ENCODE assay signal across 8 cellular contexts in genomic region chr7:98251844-98252639, GRCh38. TPM values are rescaled to one million over a fixed set of nuclear protein-coding genes. Genes with fewer than 3 reads are reported as not detected.
DNase-seq lines count a peak whose midpoint lies in the region; ATAC-seq and TF ChIP-seq lines count a peak whose summit lies in the region.

Gene TECPR1 (minus strand): TSS chr7:98252232. CDS start chr7:98246146, 6,086 bp downstream.

- TF ChIP-seq CTCF in GM13976 (IDR thresholded peaks at IDR 0.05; ENCODE audit: borderline replicate concordance, control extremely low read depth, extremely low read depth, insufficient read depth, missing control alignments) (no peak), progenitor cell of endocrine pancreas (IDR thresholded peaks at IDR 0.05; ENCODE audit: unreplicated experiment) (no peak), upper lobe of right lung (IDR thresholded peaks at IDR 0.05) (no peak)

- H3K4me1 ChIP-seq in upper lobe of right lung, result peaks cover 50% of the 10 kb centered on the region

- H3K27ac Mint-ChIP-seq in T-cell (peak within 1 kb of the TSS; percentile 94 to 98), progenitor cell of endocrine pancreas (peak within 1 kb of the TSS; percentile 96)

- POLR2A ChIA-PET in T-cell (lab: Charles Lee), result interaction anchor here (0.6 kb wide), 2 partner anchors 9 to 16 kb away, joined by 3 to 4 read pairs; no protein-coding TSS in a partner anchor

- DNase-seq in GM13976 (ENCODE audit: low spot score) (peak; percentile 100), NCI-H1436 treated with DMSO at 0.1 percent for 48 hours (lab: John Stamatoyannopoulos, UW) (peak; percentile 25), T-cell (peak; percentile 67 to 88 (median 78)), left cardiac atrium (peak; percentile 96), progenitor cell of endocrine pancreas (ENCODE audit: low spot score, unreplicated experiment) (peak; percentile 87), upper lobe of right lung (peak; percentile 98)

- WGBS in adipose tissue, 3 donors, result 0 to 1% (median 1%) methylated on average over 42 to 81 of the region's 81 CpGs

- CTCF ChIA-PET in T-cell (lab: Charles Lee), result interaction anchor here in 1 of 2 donors (0.7 kb wide), 1 partner anchor 28 kb away, joined by 3 read pairs; no protein-coding TSS in a partner anchor

- H3K36me3 Mint-ChIP-seq in T-cell (peaks cover 24% of the 10 kb centered on the region), progenitor cell of endocrine pancreas (ENCODE audit: insufficient read depth) (peaks cover 1% of the 10 kb centered on the region)

- H3K4me3 ChIP-seq in upper lobe of right lung, result peak within 1 kb of the TSS; percentile 94

- ATAC-seq in HG02852 (IDR thresholded peaks at IDR 0.05; ENCODE audit: unreplicated experiment) (peak; percentile 95), T-cell (replicated peaks in 1 of 4) (peak; percentile 81 to 84 (median 82)), left cardiac atrium (peak; percentile 99 to 100), upper lobe of right lung (peak; percentile 98)

- H3K27me3 Mint-ChIP-seq in T-cell (no peaks in the 10 kb centered on the region), progenitor cell of endocrine pancreas (no peaks in the 10 kb centered on the region)

- peaks cover 6% of the 10 kb centered on the region for H3K36me3 ChIP-seq in upper lobe of right lung

- no peaks in the 10 kb centered on the region for H3K27me3 ChIP-seq in upper lobe of right lung

- H3K4me3 Mint-ChIP-seq in T-cell (peak within 1 kb of the TSS; percentile 87 to 96 (median 94)), progenitor cell of endocrine pancreas (ENCODE audit: low read depth) (peak within 1 kb of the TSS; percentile 96)

- H3K4me1 Mint-ChIP-seq in T-cell, result peaks cover 65 to 73% (median 68%) of the 10 kb centered on the region in 3 donors
- H3K4me1 Mint-ChIP-seq in progenitor cell of endocrine pancreas (ENCODE audit: low read depth), result peaks cover 21% of the 10 kb centered on the region

- no peaks in the 10 kb centered on the region for H3K9me3 ChIP-seq in upper lobe of right lung

- H3K27ac ChIP-seq in adipose tissue (ENCODE audit: low read depth, low read length) (no peak within 1 kb of the TSS), upper lobe of right lung (peak within 1 kb of the TSS; percentile 88)

- no peaks in the 10 kb centered on the region for H3K9me3 Mint-ChIP-seq in T-cell
- H3K9me3 Mint-ChIP-seq in progenitor cell of endocrine pancreas (ENCODE audit: low read depth), result no peaks in the 10 kb centered on the region

- in situ Hi-C loops in GM13976 (cut with MboI; ENCODE audit: low sequenced_read_pairs, unreplicated experiment), result no loop called here

- intact Hi-C loops in left cardiac atrium (cut with DNase I) (loop anchor here in 1 of 2 donors (5.0 kb wide), 1 partner anchor 35 kb away; no protein-coding TSS in a partner anchor), upper lobe of right lung (cut with DNase I) (no loop called here)

RNA-seq across cellular contexts. Expression of gene TECPR1, which starts in this region (rescaled TPM):
- total RNA-seq in T-cell (100 to 1,000 TPM; 118 to 192 (median 162) TPM), left cardiac atrium (10 to 100 TPM; 20.9 to 23.4 TPM), progenitor cell of endocrine pancreas (40.8 and 41.6 TPM in 2 replicates), upper lobe of right lung (55.2 TPM)
- polyA plus RNA-seq in adipose tissue, result 10 to 100 TPM; 15.2 to 21.7 (median 19.0) TPM

Comparison
In these comparisons a context has a peak if more than half of its experiments do, and no peak if none do; other contexts are left out.
1. DNase-seq: peak in every context shown above with its lines; median percentile 100 in GM13976; 98 in upper lobe of right lung; 96 in left cardiac atrium; 87 in progenitor cell of endocrine pancreas; 78 in T-cell; 25 in NCI-H1436 treated with DMSO at 0.1 percent for 48 hours.